Comparison of ENCODE assay signal across 9 cellular contexts in the genomic region with DNA sequence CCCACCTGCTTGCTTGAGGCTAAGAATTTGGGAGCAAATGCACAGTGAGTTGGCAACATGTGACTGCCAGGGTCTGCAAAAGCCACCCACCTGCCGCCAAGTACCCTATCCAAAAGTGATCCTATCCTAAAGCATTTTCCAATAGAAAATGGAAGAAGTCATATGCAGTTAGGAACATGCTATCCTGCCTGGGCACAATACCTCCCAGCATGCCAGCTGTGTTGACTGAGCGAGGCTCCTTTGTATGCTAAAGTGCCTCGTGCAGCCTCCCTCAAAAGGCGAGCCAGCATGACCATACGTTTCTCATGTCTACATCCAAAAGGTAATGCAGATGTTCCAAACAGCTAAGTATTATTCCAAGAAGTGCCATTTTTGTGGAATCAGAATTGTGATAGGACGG. TPM values are rescaled to one million over a fixed set of nuclear protein-coding genes. Genes with fewer than 3 reads are reported as not detected.
DNase-seq lines count a peak whose midpoint lies in the region; ATAC-seq and TF ChIP-seq lines count a peak whose summit lies in the region.
"Had no signal": no experiment of that assay in that cellular context is flagged by ENCODE, and none has a peak within 500 bp of the region (broad histone marks: within the 10 kb centered on the region; RNA-seq: fewer than 3 reads in every experiment).

No MANE protein-coding gene starts in this region.

- TF ChIP-seq CTCF in heart right ventricle (IDR thresholded peaks at IDR 0.05) (no peak), WTC11 (IDR thresholded peaks at IDR 0.05) (no peak), mesothelial cell of epicardium (IDR thresholded peaks at IDR 0.05; ENCODE audit: unreplicated experiment) (no peak)

- CTCF ChIA-PET in WTC11 (lab: Charles Lee) = interaction anchor here (2.0 kb wide), 1 partner anchor 13 kb away, joined by 6 read pairs; no protein-coding TSS in a partner anchor

- no peaks in the 10 kb centered on the region for H3K9me3 Mint-ChIP-seq in WTC11
- H3K9me3 Mint-ChIP-seq in mesothelial cell of epicardium = no peaks in the 10 kb centered on the region

- H3K36me3 Mint-ChIP-seq in WTC11 (no peaks in the 10 kb centered on the region; the same call in 1 of the 2 replicates), mesothelial cell of epicardium (peaks cover 2% of the 10 kb centered on the region)

- H3K27ac ChIP-seq in heart right ventricle (peak overlapping the region in 7 of 10 donors; percentile 22 to 73 (median 67)), urinary bladder (ENCODE audit: low read depth) (peak overlapping the region; percentile 58)

- H3K4me1 Mint-ChIP-seq in WTC11 (peaks cover 49% of the 10 kb centered on the region), mesothelial cell of epicardium (peaks cover 73% of the 10 kb centered on the region)

- intact Hi-C loops in heart right ventricle (cut with DNase I) (loop anchor here in 2 of 10 donors (5.0 to 10.0 kb wide), 2 partner anchors 68 to 71 kb away; a partner anchor contains a TSS), cardiac septum (cut with DNase I) (loop anchor here (5.0 kb wide), 2 partner anchors 49 to 71 kb away; a partner anchor contains a TSS)

- H3K4me3 ChIP-seq in heart right ventricle (no peak overlapping the region), urinary bladder (ENCODE audit: low read depth, low read length) (no peak overlapping the region)

- no peak overlapping the region for H3K4me3 Mint-ChIP-seq in WTC11
- peak overlapping the region; percentile 30 for H3K4me3 Mint-ChIP-seq in mesothelial cell of epicardium

- no peaks in the 10 kb centered on the region for H3K27me3 Mint-ChIP-seq in WTC11 (ENCODE audit: low read depth)
- H3K27me3 Mint-ChIP-seq in mesothelial cell of epicardium (ENCODE audit: low read depth) = no peaks in the 10 kb centered on the region

- no peaks in the 10 kb centered on the region for H3K9me3 ChIP-seq in heart right ventricle
- H3K9me3 ChIP-seq: BE2C had no signal

- WGBS in heart right ventricle, 2 donors = 85 to 93% methylated on average over 6 of the region's 6 CpGs
- WGBS in urinary bladder = 78% methylated on average over 6 of the region's 6 CpGs

- ATAC-seq in heart right ventricle (no peak), WTC11 (no peak)

- no peak for DNase-seq in heart right ventricle
- DNase-seq in cardiac septum (ENCODE audit: low spot score) = no peak
- no peak for DNase-seq in WTC11 (ENCODE audit: low spot score)
- DNase-seq in mesothelial cell of epicardium (ENCODE audit: low spot score in 2 of 2, unreplicated experiment in 2 of 2) = no peak
- no peak for DNase-seq in SKM-1 (lab: John Stamatoyannopoulos, UW; ENCODE audit: unreplicated experiment)
- no peak for DNase-seq in NCI-H1436 (lab: John Stamatoyannopoulos, UW)
- DNase-seq in iPS-NIHi7 (ENCODE audit: extremely low spot score) = no peak

- H3K36me3 ChIP-seq in heart right ventricle (peaks cover 0 to 4% (median 0%) of the 10 kb centered on the region in 9 donors), urinary bladder (ENCODE audit: insufficient read depth) (no peaks in the 10 kb centered on the region)
- H3K36me3 ChIP-seq: BE2C had no signal

- H3K27ac Mint-ChIP-seq in WTC11 (0 out of 2 replicates have a peak overlapping the region, but pooled peaks have one; percentile 11), mesothelial cell of epicardium (peak overlapping the region; percentile 95)

- H3K4me1 ChIP-seq in heart right ventricle = peaks cover 7 to 49% (median 38%) of the 10 kb centered on the region in 9 donors
- H3K4me1 ChIP-seq in urinary bladder (ENCODE audit: insufficient read depth) = peaks cover 3% of the 10 kb centered on the region

- H3K27me3 ChIP-seq in heart right ventricle = no peaks in the 10 kb centered on the region
- H3K27me3 ChIP-seq: BE2C had no signal

- POLR2A ChIA-PET in WTC11 (lab: Charles Lee) = interaction anchor here (1.8 kb wide), 1 partner anchor 53 kb away, joined by 6 read pairs; a partner anchor contains a TSS

TF ChIP-seq in WTC11, 78 proteins besides CTCF, POLR2A, EP300 and RAD21:
- TF ChIP-seq, protein P1, sequence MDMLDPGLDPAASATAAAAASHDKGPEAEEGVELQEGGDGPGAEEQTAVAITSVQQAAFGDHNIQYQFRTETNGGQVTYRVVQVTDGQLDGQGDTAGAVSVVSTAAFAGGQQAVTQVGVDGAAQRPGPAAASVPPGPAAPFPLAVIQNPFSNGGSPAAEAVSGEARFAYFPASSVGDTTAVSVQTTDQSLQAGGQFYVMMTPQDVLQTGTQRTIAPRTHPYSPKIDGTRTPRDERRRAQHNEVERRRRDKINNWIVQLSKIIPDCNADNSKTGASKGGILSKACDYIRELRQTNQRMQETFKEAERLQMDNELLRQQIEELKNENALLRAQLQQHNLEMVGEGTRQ (CRISPR knock-in tag; IDR thresholded peaks at IDR 0.05) = 0 out of 2 replicates have a peak, but pooled peaks have one; percentile 10
- TF ChIP-seq, protein P2, sequence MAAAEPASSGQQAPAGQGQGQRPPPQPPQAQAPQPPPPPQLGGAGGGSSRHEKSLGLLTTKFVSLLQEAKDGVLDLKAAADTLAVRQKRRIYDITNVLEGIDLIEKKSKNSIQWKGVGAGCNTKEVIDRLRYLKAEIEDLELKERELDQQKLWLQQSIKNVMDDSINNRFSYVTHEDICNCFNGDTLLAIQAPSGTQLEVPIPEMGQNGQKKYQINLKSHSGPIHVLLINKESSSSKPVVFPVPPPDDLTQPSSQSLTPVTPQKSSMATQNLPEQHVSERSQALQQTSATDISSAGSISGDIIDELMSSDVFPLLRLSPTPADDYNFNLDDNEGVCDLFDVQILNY (CRISPR knock-in tag; IDR thresholded peaks at IDR 0.05) = no peak

RNA-seq across cellular contexts. Expression of a gene that starts 52.7 kb away (rescaled TPM):
- total RNA-seq in heart right ventricle (10 to 100 TPM in 8 of 10 donors, 1 to 10 TPM in 2; 9.7 to 18.0 (median 11.8) TPM), cardiac septum (6.5 TPM), WTC11 (2021) (25.8 to 32.3 TPM (median 30.7 TPM) in 3 replicates), mesothelial cell of epicardium (29.9 to 32.0 TPM (median 30.5 TPM) in 3 replicates), urinary bladder (15.2 TPM)
- polyA plus RNA-seq in heart right ventricle (10 to 100 TPM; 12.5 to 19.8 TPM), urinary bladder (28.8 TPM)
